Comparison of ENCODE assay signal across 1 cellular context in genomic region chr5:108728566-108729305, GRCh38.
TF ChIP-seq lines count a peak whose summit lies in the region.

No MANE protein-coding gene starts in this region.

TF ChIP-seq in GM12878, 131 proteins besides CTCF, POLR2A, EP300 and RAD21 (continued from another document and continues in another):
- TF ChIP-seq SMARCA5 (IDR thresholded peaks at IDR 0.05) (no peak), SUZ12 (IDR thresholded peaks at IDR 0.05; ENCODE audit: unreplicated experiment) (no peak), FOS (IDR thresholded peaks at IDR 0.05; ENCODE audit: borderline replicate concordance, extremely low read depth, insufficient read length) (no peak), ETV6 (conservative IDR thresholded peaks at IDR 0.05 in 1 of 2, IDR thresholded peaks at IDR 0.05 in 1 of 2; ENCODE audit: borderline replicate concordance in 1 of 2, low read depth in 1 of 2) (peak in 1 of 2 experiments; percentile 75; a peak in 2 of 4 replicates), SIX5 (IDR thresholded peaks at IDR 0.05; ENCODE audit: low read depth, low read length, severe bottlenecking) (no peak), MYC (IDR thresholded peaks at IDR 0.05; ENCODE audit: insufficient read depth, insufficient read length, insufficient replicate concordance, low read length, severe bottlenecking) (no peak), JUNB (IDR thresholded peaks at IDR 0.05) (0 out of 2 replicates have a peak, but pooled peaks have one; percentile 9), CBX5 (IDR thresholded peaks at IDR 0.05; ENCODE audit: low read depth) (no peak), PML (IDR thresholded peaks at IDR 0.05; ENCODE audit: low read length) (0 out of 2 replicates have a peak, but pooled peaks have one; percentile 3), CHD2 (IDR thresholded peaks at IDR 0.05; ENCODE audit: borderline replicate concordance, low read depth, low read length) (no peak), KLF5 (IDR thresholded peaks at IDR 0.05; ENCODE audit: partially characterized antibody) (no peak), NKRF (conservative IDR thresholded peaks at IDR 0.05) (no peak), ZNF217 (IDR thresholded peaks at IDR 0.05) (no peak), TCF7 (IDR thresholded peaks at IDR 0.05; ENCODE audit: borderline replicate concordance) (peak; percentile 27; the same call in 1 of the 2 replicates), MXI1 (IDR thresholded peaks at IDR 0.05; ENCODE audit: low read depth, low read length) (no peak), STAT3 (IDR thresholded peaks at IDR 0.05; ENCODE audit: low read depth, low read length) (no peak), RFX5 (IDR thresholded peaks at IDR 0.05; ENCODE audit: low read depth, low read length) (no peak), MEF2B (IDR thresholded peaks at IDR 0.05; ENCODE audit: partially characterized antibody, poor library complexity, severe bottlenecking) (no peak), SIN3A (IDR thresholded peaks at IDR 0.05; ENCODE audit: low read depth, low read length) (no peak), ZNF384 (IDR thresholded peaks at IDR 0.05; ENCODE audit: borderline replicate concordance, low read depth, low read length) (no peak), RAD51 (IDR thresholded peaks at IDR 0.05) (no peak), HCFC1 (IDR thresholded peaks at IDR 0.05; ENCODE audit: low read length) (no peak), NR2C2 (IDR thresholded peaks at IDR 0.05; ENCODE audit: borderline replicate concordance, control insufficient read depth, insufficient read length, low read depth) (no peak), SMAD5 (IDR thresholded peaks at IDR 0.05; ENCODE audit: low read depth) (no peak), SP1 (IDR thresholded peaks at IDR 0.05; ENCODE audit: low read depth, low read length) (no peak), ATF2 (IDR thresholded peaks at IDR 0.05; ENCODE audit: low read length) (peak; percentile 68; the same call in 1 of the 2 replicates), MTA3 (IDR thresholded peaks at IDR 0.05; ENCODE audit: borderline replicate concordance, low read length) (peak; percentile 71; the same call in 1 of the 2 replicates)
- TF ChIP-seq, protein P1, sequence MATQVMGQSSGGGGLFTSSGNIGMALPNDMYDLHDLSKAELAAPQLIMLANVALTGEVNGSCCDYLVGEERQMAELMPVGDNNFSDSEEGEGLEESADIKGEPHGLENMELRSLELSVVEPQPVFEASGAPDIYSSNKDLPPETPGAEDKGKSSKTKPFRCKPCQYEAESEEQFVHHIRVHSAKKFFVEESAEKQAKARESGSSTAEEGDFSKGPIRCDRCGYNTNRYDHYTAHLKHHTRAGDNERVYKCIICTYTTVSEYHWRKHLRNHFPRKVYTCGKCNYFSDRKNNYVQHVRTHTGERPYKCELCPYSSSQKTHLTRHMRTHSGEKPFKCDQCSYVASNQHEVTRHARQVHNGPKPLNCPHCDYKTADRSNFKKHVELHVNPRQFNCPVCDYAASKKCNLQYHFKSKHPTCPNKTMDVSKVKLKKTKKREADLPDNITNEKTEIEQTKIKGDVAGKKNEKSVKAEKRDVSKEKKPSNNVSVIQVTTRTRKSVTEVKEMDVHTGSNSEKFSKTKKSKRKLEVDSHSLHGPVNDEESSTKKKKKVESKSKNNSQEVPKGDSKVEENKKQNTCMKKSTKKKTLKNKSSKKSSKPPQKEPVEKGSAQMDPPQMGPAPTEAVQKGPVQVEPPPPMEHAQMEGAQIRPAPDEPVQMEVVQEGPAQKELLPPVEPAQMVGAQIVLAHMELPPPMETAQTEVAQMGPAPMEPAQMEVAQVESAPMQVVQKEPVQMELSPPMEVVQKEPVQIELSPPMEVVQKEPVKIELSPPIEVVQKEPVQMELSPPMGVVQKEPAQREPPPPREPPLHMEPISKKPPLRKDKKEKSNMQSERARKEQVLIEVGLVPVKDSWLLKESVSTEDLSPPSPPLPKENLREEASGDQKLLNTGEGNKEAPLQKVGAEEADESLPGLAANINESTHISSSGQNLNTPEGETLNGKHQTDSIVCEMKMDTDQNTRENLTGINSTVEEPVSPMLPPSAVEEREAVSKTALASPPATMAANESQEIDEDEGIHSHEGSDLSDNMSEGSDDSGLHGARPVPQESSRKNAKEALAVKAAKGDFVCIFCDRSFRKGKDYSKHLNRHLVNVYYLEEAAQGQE (IDR thresholded peaks at IDR 0.05; ENCODE audit: low read depth, low read length), result no peak
- TF ChIP-seq, protein P2, sequence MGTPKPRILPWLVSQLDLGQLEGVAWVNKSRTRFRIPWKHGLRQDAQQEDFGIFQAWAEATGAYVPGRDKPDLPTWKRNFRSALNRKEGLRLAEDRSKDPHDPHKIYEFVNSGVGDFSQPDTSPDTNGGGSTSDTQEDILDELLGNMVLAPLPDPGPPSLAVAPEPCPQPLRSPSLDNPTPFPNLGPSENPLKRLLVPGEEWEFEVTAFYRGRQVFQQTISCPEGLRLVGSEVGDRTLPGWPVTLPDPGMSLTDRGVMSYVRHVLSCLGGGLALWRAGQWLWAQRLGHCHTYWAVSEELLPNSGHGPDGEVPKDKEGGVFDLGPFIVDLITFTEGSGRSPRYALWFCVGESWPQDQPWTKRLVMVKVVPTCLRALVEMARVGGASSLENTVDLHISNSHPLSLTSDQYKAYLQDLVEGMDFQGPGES (IDR thresholded peaks at IDR 0.05), result no peak
- TF ChIP-seq, protein P3, sequence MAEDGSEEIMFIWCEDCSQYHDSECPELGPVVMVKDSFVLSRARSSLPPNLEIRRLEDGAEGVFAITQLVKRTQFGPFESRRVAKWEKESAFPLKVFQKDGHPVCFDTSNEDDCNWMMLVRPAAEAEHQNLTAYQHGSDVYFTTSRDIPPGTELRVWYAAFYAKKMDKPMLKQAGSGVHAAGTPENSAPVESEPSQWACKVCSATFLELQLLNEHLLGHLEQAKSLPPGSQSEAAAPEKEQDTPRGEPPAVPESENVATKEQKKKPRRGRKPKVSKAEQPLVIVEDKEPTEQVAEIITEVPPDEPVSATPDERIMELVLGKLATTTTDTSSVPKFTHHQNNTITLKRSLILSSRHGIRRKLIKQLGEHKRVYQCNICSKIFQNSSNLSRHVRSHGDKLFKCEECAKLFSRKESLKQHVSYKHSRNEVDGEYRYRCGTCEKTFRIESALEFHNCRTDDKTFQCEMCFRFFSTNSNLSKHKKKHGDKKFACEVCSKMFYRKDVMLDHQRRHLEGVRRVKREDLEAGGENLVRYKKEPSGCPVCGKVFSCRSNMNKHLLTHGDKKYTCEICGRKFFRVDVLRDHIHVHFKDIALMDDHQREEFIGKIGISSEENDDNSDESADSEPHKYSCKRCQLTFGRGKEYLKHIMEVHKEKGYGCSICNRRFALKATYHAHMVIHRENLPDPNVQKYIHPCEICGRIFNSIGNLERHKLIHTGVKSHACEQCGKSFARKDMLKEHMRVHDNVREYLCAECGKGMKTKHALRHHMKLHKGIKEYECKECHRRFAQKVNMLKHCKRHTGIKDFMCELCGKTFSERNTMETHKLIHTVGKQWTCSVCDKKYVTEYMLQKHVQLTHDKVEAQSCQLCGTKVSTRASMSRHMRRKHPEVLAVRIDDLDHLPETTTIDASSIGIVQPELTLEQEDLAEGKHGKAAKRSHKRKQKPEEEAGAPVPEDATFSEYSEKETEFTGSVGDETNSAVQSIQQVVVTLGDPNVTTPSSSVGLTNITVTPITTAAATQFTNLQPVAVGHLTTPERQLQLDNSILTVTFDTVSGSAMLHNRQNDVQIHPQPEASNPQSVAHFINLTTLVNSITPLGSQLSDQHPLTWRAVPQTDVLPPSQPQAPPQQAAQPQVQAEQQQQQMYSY (CRISPR knock-in tag; IDR thresholded peaks at IDR 0.05), result no peak
- TF ChIP-seq, protein P4, sequence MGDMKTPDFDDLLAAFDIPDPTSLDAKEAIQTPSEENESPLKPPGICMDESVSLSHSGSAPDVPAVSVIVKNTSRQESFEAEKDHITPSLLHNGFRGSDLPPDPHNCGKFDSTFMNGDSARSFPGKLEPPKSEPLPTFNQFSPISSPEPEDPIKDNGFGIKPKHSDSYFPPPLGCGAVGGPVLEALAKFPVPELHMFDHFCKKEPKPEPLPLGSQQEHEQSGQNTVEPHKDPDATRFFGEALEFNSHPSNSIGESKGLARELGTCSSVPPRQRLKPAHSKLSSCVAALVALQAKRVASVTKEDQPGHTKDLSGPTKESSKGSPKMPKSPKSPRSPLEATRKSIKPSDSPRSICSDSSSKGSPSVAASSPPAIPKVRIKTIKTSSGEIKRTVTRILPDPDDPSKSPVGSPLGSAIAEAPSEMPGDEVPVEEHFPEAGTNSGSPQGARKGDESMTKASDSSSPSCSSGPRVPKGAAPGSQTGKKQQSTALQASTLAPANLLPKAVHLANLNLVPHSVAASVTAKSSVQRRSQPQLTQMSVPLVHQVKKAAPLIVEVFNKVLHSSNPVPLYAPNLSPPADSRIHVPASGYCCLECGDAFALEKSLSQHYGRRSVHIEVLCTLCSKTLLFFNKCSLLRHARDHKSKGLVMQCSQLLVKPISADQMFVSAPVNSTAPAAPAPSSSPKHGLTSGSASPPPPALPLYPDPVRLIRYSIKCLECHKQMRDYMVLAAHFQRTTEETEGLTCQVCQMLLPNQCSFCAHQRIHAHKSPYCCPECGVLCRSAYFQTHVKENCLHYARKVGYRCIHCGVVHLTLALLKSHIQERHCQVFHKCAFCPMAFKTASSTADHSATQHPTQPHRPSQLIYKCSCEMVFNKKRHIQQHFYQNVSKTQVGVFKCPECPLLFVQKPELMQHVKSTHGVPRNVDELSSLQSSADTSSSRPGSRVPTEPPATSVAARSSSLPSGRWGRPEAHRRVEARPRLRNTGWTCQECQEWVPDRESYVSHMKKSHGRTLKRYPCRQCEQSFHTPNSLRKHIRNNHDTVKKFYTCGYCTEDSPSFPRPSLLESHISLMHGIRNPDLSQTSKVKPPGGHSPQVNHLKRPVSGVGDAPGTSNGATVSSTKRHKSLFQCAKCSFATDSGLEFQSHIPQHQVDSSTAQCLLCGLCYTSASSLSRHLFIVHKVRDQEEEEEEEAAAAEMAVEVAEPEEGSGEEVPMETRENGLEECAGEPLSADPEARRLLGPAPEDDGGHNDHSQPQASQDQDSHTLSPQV (IDR thresholded peaks at IDR 0.05), result no peak
- TF ChIP-seq, protein P5, sequence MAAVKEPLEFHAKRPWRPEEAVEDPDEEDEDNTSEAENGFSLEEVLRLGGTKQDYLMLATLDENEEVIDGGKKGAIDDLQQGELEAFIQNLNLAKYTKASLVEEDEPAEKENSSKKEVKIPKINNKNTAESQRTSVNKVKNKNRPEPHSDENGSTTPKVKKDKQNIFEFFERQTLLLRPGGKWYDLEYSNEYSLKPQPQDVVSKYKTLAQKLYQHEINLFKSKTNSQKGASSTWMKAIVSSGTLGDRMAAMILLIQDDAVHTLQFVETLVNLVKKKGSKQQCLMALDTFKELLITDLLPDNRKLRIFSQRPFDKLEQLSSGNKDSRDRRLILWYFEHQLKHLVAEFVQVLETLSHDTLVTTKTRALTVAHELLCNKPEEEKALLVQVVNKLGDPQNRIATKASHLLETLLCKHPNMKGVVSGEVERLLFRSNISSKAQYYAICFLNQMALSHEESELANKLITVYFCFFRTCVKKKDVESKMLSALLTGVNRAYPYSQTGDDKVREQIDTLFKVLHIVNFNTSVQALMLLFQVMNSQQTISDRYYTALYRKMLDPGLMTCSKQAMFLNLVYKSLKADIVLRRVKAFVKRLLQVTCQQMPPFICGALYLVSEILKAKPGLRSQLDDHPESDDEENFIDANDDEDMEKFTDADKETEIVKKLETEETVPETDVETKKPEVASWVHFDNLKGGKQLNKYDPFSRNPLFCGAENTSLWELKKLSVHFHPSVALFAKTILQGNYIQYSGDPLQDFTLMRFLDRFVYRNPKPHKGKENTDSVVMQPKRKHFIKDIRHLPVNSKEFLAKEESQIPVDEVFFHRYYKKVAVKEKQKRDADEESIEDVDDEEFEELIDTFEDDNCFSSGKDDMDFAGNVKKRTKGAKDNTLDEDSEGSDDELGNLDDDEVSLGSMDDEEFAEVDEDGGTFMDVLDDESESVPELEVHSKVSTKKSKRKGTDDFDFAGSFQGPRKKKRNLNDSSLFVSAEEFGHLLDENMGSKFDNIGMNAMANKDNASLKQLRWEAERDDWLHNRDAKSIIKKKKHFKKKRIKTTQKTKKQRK (IDR thresholded peaks at IDR 0.05; ENCODE audit: low read depth, low read length), result no peak
- TF ChIP-seq, protein P6, sequence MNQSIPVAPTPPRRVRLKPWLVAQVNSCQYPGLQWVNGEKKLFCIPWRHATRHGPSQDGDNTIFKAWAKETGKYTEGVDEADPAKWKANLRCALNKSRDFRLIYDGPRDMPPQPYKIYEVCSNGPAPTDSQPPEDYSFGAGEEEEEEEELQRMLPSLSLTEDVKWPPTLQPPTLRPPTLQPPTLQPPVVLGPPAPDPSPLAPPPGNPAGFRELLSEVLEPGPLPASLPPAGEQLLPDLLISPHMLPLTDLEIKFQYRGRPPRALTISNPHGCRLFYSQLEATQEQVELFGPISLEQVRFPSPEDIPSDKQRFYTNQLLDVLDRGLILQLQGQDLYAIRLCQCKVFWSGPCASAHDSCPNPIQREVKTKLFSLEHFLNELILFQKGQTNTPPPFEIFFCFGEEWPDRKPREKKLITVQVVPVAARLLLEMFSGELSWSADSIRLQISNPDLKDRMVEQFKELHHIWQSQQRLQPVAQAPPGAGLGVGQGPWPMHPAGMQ (IDR thresholded peaks at IDR 0.05; ENCODE audit: borderline replicate concordance), result no peak
- TF ChIP-seq, protein P7, sequence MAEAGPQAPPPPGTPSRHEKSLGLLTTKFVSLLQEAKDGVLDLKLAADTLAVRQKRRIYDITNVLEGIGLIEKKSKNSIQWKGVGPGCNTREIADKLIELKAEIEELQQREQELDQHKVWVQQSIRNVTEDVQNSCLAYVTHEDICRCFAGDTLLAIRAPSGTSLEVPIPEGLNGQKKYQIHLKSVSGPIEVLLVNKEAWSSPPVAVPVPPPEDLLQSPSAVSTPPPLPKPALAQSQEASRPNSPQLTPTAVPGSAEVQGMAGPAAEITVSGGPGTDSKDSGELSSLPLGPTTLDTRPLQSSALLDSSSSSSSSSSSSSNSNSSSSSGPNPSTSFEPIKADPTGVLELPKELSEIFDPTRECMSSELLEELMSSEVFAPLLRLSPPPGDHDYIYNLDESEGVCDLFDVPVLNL (IDR thresholded peaks at IDR 0.05; ENCODE audit: low read depth, low read length), result no peak
